In the genomic region with DNA sequence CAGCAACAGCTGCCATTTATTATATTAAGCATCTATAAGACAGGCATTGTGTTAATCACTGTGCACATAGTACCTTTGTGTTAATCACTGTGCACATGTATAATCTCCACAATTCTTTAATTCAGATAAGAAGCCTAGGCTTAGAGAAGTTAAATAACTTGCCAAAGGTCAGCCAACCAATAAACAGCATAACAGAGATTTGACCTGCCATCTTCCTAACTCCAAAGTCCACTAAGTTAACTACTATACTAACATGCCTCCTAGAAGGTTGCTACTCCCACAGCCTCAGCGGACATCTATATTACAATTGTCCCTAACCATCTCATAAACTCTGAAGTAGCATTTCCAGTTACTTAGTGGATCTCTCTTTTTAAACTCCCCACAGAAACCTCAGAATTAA, we compare ENCODE assay signal across 21 cellular contexts.
"Had no signal": no experiment of that assay in that cellular context is flagged by ENCODE, and none has a peak within 500 bp of the region (broad histone marks: within the 10 kb centered on the region; RNA-seq: fewer than 3 reads in every experiment).

No MANE protein-coding gene starts in this region.

- H3K4me3 ChIP-seq: left ventricle myocardium inferior, right lobe of liver, skin epidermis, thoracic aorta, upper lobe of left lung had no signal

- ATAC-seq: foreskin keratinocyte; right lobe of liver; stimulated activated naive B cell treated with anti-CD40 and anti-IgM and Interleukin-4, amounts not matched to agents 10 μg/mL and 1 μg/mL and 100 μg/mL, for 72 hours had no signal

- DNase-seq: activated CD8-positive, alpha-beta memory T cell treated with anti-CD3 and anti-CD28 coated beads for 24 hours; activated CD8-positive, alpha-beta memory T cell treated with anti-CD3 and anti-CD28 coated beads, Interleukin-2, amount 50 U/mL, for 48 hours; activated effector memory CD4-positive, alpha-beta T cell treated with Interleukin-2 at 50 U/mL for 16 hours; activated naive CD4-positive, alpha-beta T cell treated with anti-CD3 and anti-CD28 coated beads for 36 hours; activated T-cell treated with anti-CD3 and anti-CD28 coated beads, Interleukin-2, amount 50 U/mL, for 48 hours; aorta; caudate nucleus; effector memory CD4-positive, alpha-beta T cell; foreskin keratinocyte; kidney glomerular epithelial cell; left ventricle myocardium inferior; nucleus accumbens; right lobe of liver; stimulated activated CD4-positive, alpha-beta T cell treated with anti-CD3 and anti-CD28 coated beads, Interleukin-2, amount 100 ng/mL, for 24 hours; stimulated activated naive B cell treated with anti-CD40 and anti-IgM and Interleukin-4, amounts not matched to agents 10 μg/mL and 1 μg/mL and 100 μg/mL, for 72 hours; T-helper 9 cell; upper lobe of left lung had no signal

- H3K36me3 Mint-ChIP-seq: brain had no signal

- H3K9me3 ChIP-seq: left ventricle myocardium inferior, right lobe of liver, thoracic aorta, upper lobe of left lung had no signal

- H3K27ac ChIP-seq: foreskin keratinocyte, left ventricle myocardium inferior, parathyroid adenoma, right lobe of liver, skin epidermis, thoracic aorta, upper lobe of left lung had no signal

- H3K36me3 ChIP-seq: left ventricle myocardium inferior, right lobe of liver, thoracic aorta, upper lobe of left lung had no signal

- H3K27me3 Mint-ChIP-seq: stimulated activated naive B cell treated with anti-CD40 and anti-IgM and Interleukin-4, amounts not matched to agents 10 μg/mL and 1 μg/mL and 100 μg/mL, for 72 hours had no signal

- H2AFZ ChIP-seq: parathyroid adenoma had no signal

- H3K27me3 ChIP-seq: foreskin keratinocyte, right lobe of liver, upper lobe of left lung had no signal

- H3K27ac Mint-ChIP-seq: activated naive CD4-positive, alpha-beta T cell treated with anti-CD3 and anti-CD28 coated beads for 36 hours; stimulated activated naive B cell treated with anti-CD40 and anti-IgM and Interleukin-4, amounts not matched to agents 10 μg/mL and 1 μg/mL and 100 μg/mL, for 72 hours had no signal

- H3K4me1 ChIP-seq: foreskin keratinocyte had no signal

- H3K9me3 Mint-ChIP-seq: brain had no signal

- H3K9ac ChIP-seq: parathyroid adenoma had no signal

- H3K4me3 Mint-ChIP-seq: activated naive CD4-positive, alpha-beta T cell treated with anti-CD3 and anti-CD28 coated beads for 36 hours; stimulated activated naive B cell treated with anti-CD40 and anti-IgM and Interleukin-4, amounts not matched to agents 10 μg/mL and 1 μg/mL and 100 μg/mL, for 72 hours had no signal
